ENCODE assay signal across 10 cellular contexts in genomic region chr3:50166309-50167019, GRCh38. TPM values are rescaled to one million over a fixed set of nuclear protein-coding genes. Genes with fewer than 3 reads are reported as not detected.
DNase-seq lines count a peak whose midpoint lies in the region; ATAC-seq and TF ChIP-seq lines count a peak whose summit lies in the region.
"Had no signal": no experiment of that assay in that cellular context is flagged by ENCODE, and none has a peak within 500 bp of the region (broad histone marks: within the 10 kb centered on the region; RNA-seq: fewer than 3 reads in every experiment).

No MANE protein-coding gene starts in this region.

- no peak overlapping the region for H3K4me3 ChIP-seq in skin epidermis

- H3K9me3 Mint-ChIP-seq in brain: peaks cover 0 to 4% (median 0%) of the 10 kb centered on the region in 5 experiments

- no peaks in the 10 kb centered on the region for H3K27me3 ChIP-seq in layer of hippocampus (ENCODE audit: control insufficient read depth, insufficient read depth, low read length)

- H3K27me3 Mint-ChIP-seq in brain: peaks cover 4% of the 10 kb centered on the region

- peaks cover 69% of the 10 kb centered on the region for H3K4me1 Mint-ChIP-seq in brain

- H3K27ac Mint-ChIP-seq in brain: peak overlapping the region; percentile 20 to 92 (median 80)

- ATAC-seq in GM21381 (IDR thresholded peaks at IDR 0.05; ENCODE audit: unreplicated experiment): no peak

- H3K27ac ChIP-seq in layer of hippocampus (ENCODE audit: low read depth, low read length): peak overlapping the region; percentile 73
- peak overlapping the region in 20 of 21 experiments; percentile 6 to 85 (median 74) for H3K27ac ChIP-seq in skin epidermis

- DNase-seq in HEK293T (ENCODE audit: extremely low spot score) (no peak), DMS153 treated with DMSO at 0.1 percent for 48 hours (lab: John Stamatoyannopoulos, UW; ENCODE audit: unreplicated experiment) (no peak), NOMO-1 treated with DMSO at 0.1 percent for 48 hours (lab: John Stamatoyannopoulos, UW; ENCODE audit: unreplicated experiment) (no peak), 8988T (no peak)
- DNase-seq: activated effector memory CD4-positive, alpha-beta T cell treated with anti-CD3 and anti-CD28 coated beads, Interleukin-2, amount 50 U/mL, for 16 hours; OCI-M1 had no signal

- POLR2A ChIA-PET in HEK293T (lab: Yijun Ruan, JAX): no interaction called here

- peak overlapping the region in 4 of 5 experiments; percentile 35 to 57 (median 49) for H3K4me3 Mint-ChIP-seq in brain

- H3K36me3 Mint-ChIP-seq in brain: peaks cover 13% of the 10 kb centered on the region

- CTCF ChIA-PET in HEK293T (lab: Yijun Ruan, JAX): no interaction called here

- TF ChIP-seq CTCF in brain (conservative IDR thresholded peaks at IDR 0.05): no peak

TF ChIP-seq in HEK293T, 16 proteins besides CTCF, POLR2A, EP300 and RAD21:
- TF ChIP-seq PKNOX1 (IDR thresholded peaks at IDR 0.05) (peak; percentile 80), L3MBTL2 (conservative IDR thresholded peaks at IDR 0.05) (no peak), ZNF384 (IDR thresholded peaks at IDR 0.05) (no peak)

RNA-seq across cellular contexts. Expression of gene SEMA3F, which starts 11.3 kb away (rescaled TPM):
- 15.3 TPM for polyA plus RNA-seq in brain (ENCODE audit: insufficient read depth, low read depth, low replicate concordance)

RNA-seq across cellular contexts. Expression of gene GNAT1, which starts 24.9 kb away (rescaled TPM):
- polyA plus RNA-seq in brain (ENCODE audit: insufficient read depth, low read depth, low replicate concordance): 0.59 TPM

RNA-seq across cellular contexts. Expression of gene SLC38A3, which starts 38.6 kb away (rescaled TPM):
- polyA plus RNA-seq in brain (ENCODE audit: insufficient read depth, low read depth, low replicate concordance): 18.3 TPM
